8 cellular contexts compared by ENCODE assay signal in the genomic region with DNA sequence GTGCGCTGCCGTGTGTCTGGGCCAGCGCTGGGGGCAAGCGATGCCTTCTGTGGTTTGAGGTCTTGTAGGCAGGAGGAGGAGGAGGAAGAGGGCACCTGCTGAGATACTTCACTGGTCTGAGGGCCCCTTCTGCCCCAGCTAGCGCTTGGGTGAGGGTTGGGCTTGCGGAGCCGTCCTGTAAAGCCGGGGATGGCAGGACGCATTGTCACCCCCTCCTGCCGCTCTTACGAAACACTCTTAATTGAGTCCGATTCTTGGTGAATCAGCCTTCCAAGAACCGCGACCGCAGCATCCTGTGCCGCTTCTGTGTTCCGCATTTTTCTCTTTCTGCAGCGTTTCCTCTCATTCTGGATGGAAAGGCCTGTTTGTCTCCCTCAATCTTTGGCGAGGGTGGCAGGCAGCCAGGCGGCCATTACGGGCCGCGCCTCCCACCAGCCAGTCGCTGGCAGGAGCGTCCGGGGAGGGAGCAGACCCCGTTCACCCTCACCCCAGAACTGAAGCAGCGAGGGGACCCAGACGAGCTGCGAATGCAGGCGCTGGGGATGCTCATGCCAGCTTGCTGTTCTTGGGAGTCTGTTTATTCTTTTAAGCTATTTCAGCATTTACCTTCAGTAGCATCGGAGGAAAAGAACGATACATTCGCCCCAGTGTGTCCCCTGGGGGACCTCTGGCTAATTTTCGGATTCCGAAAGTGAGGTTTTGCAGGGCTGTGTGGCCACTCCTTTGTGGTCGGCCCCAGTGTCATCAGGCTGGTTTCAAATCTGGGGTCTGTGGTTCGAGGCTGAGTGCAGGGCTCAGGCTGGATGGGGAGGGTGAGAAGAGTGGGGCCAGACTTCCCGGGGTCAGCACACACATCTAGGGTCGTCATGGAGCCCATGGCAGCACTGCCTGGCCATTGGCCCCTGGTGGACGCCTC.
DNase-seq lines count a peak whose midpoint lies in the region; ATAC-seq and TF ChIP-seq lines count a peak whose summit lies in the region.

No MANE protein-coding gene starts in this region.

- H3K9me3 ChIP-seq in smooth muscle cell (replicated peaks; ENCODE audit: low read depth) = no peaks in the 10 kb centered on the region

- H4K20me1 ChIP-seq in smooth muscle cell (ENCODE audit: low read depth) = peaks cover 99% of the 10 kb centered on the region

- peaks cover 100% of the 10 kb centered on the region for H3K79me2 ChIP-seq in smooth muscle cell (ENCODE audit: low read depth)

- H3F3A ChIP-seq in smooth muscle cell (ENCODE audit: low read depth) = no peaks in the 10 kb centered on the region

- TF ChIP-seq CTCF in smooth muscle cell (IDR thresholded peaks at IDR 0.05; ENCODE audit: borderline replicate concordance, insufficient read depth, poor library complexity, severe bottlenecking) = no peak

- no peak overlapping the region for H3K4me2 ChIP-seq in smooth muscle cell

- peak; percentile 59 for ATAC-seq in HG03095 (IDR thresholded peaks at IDR 0.05; ENCODE audit: unreplicated experiment)

- WGBS in smooth muscle cell (ENCODE audit: low lambda C conversion rate) = 84% methylated on average over 40 of the region's 41 CpGs

- H3K9ac ChIP-seq in smooth muscle cell (ENCODE audit: low read depth) = no peak overlapping the region

- H3K27me3 ChIP-seq in smooth muscle cell (ENCODE audit: low read depth) = no peaks in the 10 kb centered on the region

- DNase-seq in GM03348 (ENCODE audit: low spot score) = peak; percentile 95
- peak; percentile 68 for DNase-seq in T-helper 9 cell
- DNase-seq in hepatic stellate cell (ENCODE audit: low spot score) = peak; percentile 95
- no peak for DNase-seq in smooth muscle cell (lab: John Stamatoyannopoulos, UW; ENCODE audit: unreplicated experiment)
- no peak for DNase-seq in cerebellar nuclear complex (lab: John Stamatoyannopoulos, UW)
- no peak for DNase-seq in NCI-H748 treated with DMSO at 0.1 percent for 48 hours (lab: John Stamatoyannopoulos, UW)

- peaks cover 7% of the 10 kb centered on the region for H3K4me1 ChIP-seq in smooth muscle cell (ENCODE audit: low read depth)

- H3K27ac ChIP-seq in angular gyrus (ENCODE audit: low read depth, low read length) = peak overlapping the region; percentile 85
- H3K27ac ChIP-seq in smooth muscle cell (ENCODE audit: low read depth) = peak overlapping the region; percentile 15

- H3K4me3 ChIP-seq in smooth muscle cell = no peak overlapping the region

- H2AFZ ChIP-seq in smooth muscle cell (ENCODE audit: low read depth) = no peak overlapping the region

- no peaks in the 10 kb centered on the region for H3K36me3 ChIP-seq in smooth muscle cell (ENCODE audit: low read depth)

Comparison
In these comparisons a context has a peak if more than half of its experiments do, and no peak if none do; other contexts are left out.
1. DNase-seq: peak in GM03348 (single experiment), T-helper 9 cell (single experiment) and hepatic stellate cell (single experiment); none in smooth muscle cell (single experiment), cerebellar nuclear complex (0 of 2) and NCI-H748 treated with DMSO at 0.1 percent for 48 hours (single experiment).